In genomic region chr13:40406405-40407138, GRCh38 we compare ENCODE assay signal across 1 cellular context.
A peak's percentile ranks its signal among the peaks of the same experiment; 100 is the strongest.
TF ChIP-seq lines count a peak whose summit lies in the region.

No MANE protein-coding gene starts in this region.

TF ChIP-seq in SK-N-SH, 30 proteins besides CTCF, POLR2A, EP300 and RAD21 (continued from another document):
- TF ChIP-seq MAX (IDR thresholded peaks at IDR 0.05; ENCODE audit: low read depth): no peak
- no peak for TF ChIP-seq GATA2 (CRISPR knock-in tag; IDR thresholded peaks at IDR 0.05)
- no peak for TF ChIP-seq IRF3 (IDR thresholded peaks at IDR 0.05; ENCODE audit: low read depth, low read length)
- TF ChIP-seq CHD2 (IDR thresholded peaks at IDR 0.05; ENCODE audit: low read length, partially characterized antibody): no peak
- TF ChIP-seq RXRA (IDR thresholded peaks at IDR 0.05; ENCODE audit: borderline replicate concordance, low read depth): peak; percentile 22; the same call in 1 of the 2 replicates
- TF ChIP-seq RCOR1 (IDR thresholded peaks at IDR 0.05; ENCODE audit: low read length): no peak
- no peak for TF ChIP-seq EZH2phosphoT487 (IDR thresholded peaks at IDR 0.05; ENCODE audit: borderline replicate concordance, low read depth)
- TF ChIP-seq MEF2A (IDR thresholded peaks at IDR 0.05; ENCODE audit: borderline replicate concordance, low read depth): peak; percentile 92
- TF ChIP-seq REST (IDR thresholded peaks at IDR 0.05; ENCODE audit: low read depth, low read length): no peak
- no peak for TF ChIP-seq FOXJ3 (CRISPR knock-in tag; IDR thresholded peaks at IDR 0.05)
- TF ChIP-seq GABPA (IDR thresholded peaks at IDR 0.05; ENCODE audit: low read depth): no peak
- TF ChIP-seq NFIC (IDR thresholded peaks at IDR 0.05; ENCODE audit: borderline replicate concordance): peak; percentile 33; the same call in 1 of the 2 replicates
